ENCODE assay signal across 21 cellular contexts in genomic region chr3:45506084-45506483, GRCh38.
"Had no signal": no experiment of that assay in that cellular context is flagged by ENCODE, and none has a peak within 500 bp of the region (broad histone marks: within the 10 kb centered on the region; RNA-seq: fewer than 3 reads in every experiment).

No MANE protein-coding gene starts in this region.

- H3K4me1 ChIP-seq: prostate gland, thyroid gland had no signal

- DNase-seq: activated CD4-positive, alpha-beta T cell treated with anti-CD3 and anti-CD28 coated beads, Interleukin-2, amount 50 U/mL, for 1 hour; activated CD4-positive, CD25-positive, alpha-beta regulatory T cell; activated CD8-positive, alpha-beta memory T cell treated with anti-CD3 and anti-CD28 coated beads for 24 hours; activated CD8-positive, alpha-beta memory T cell treated with anti-CD3 and anti-CD28 coated beads, Interleukin-2, amount 50 U/mL, for 4 hours; aorta; heart left ventricle; ovary; SJCRH30; spleen; stimulated activated CD8-positive, alpha-beta memory T cell treated with anti-CD3 and anti-CD28 coated beads, Interleukin-4, amount 100 ng/mL, for 48 hours; stimulated activated naive CD4-positive, alpha-beta T cell treated with Interleukin-2 at 50 U/mL for 16 hours; substantia nigra; T-helper 1 cell; thyroid gland; upper lobe of right lung had no signal

- H3K27ac Mint-ChIP-seq: nephron had no signal

- H3K4me1 Mint-ChIP-seq: brain, memory B cell had no signal

- H3K36me3 ChIP-seq: neutrophil, ovary, prostate gland, SJCRH30, thyroid gland, upper lobe of right lung had no signal

- H3K27ac ChIP-seq: epithelial cell of prostate, heart left ventricle, neutrophil, ovary, prostate gland, SJCRH30, spleen, thyroid gland, upper lobe of right lung had no signal

- H3K4me3 ChIP-seq: heart left ventricle, ovary, prostate gland, SJCRH30, spleen, thyroid gland, upper lobe of right lung had no signal

- H3K4me3 Mint-ChIP-seq: brain, memory B cell, nephron had no signal

- H3K27me3 ChIP-seq: heart left ventricle, neutrophil, ovary, SJCRH30, spleen, thyroid gland, upper lobe of right lung had no signal

- H3K27me3 Mint-ChIP-seq: brain, memory B cell had no signal

- H3K9me3 ChIP-seq: heart left ventricle, neutrophil, ovary, prostate gland, SJCRH30, spleen, thyroid gland, upper lobe of right lung had no signal

- H3K9me3 Mint-ChIP-seq: memory B cell, nephron had no signal

- ATAC-seq: heart left ventricle had no signal
